Comparison of ENCODE assay signal across 18 cellular contexts in the genomic region with DNA sequence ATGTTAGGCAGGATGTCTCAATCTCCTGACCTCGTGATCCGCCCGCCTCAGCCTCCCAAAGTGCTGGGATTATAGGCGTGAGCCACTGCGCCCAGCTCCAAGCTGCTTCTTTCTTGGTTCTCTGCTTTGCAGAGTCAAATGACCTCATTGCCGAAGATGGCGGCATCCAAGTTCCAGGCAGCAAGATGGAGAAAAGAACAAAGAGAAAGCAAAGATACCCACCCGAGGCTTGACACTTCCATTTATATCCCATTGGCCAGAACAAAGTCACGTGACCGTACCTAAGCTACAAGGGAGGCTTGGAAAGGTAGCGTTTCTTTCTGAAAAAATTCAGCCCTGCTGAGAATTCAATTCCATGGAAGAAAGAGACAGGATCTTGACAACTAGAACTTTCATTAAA.
A peak's percentile ranks its signal among the peaks of the same experiment; 100 is the strongest.
DNase-seq lines count a peak whose midpoint lies in the region; ATAC-seq and TF ChIP-seq lines count a peak whose summit lies in the region.
"Had no signal": no experiment of that assay in that cellular context is flagged by ENCODE, and none has a peak within 500 bp of the region (broad histone marks: within the 10 kb centered on the region; RNA-seq: fewer than 3 reads in every experiment).

No MANE protein-coding gene starts in this region.

- H4K20me1 ChIP-seq in SK-N-SH (ENCODE audit: insufficient read depth) = no peaks in the 10 kb centered on the region

- H3K36me3 ChIP-seq in SK-N-SH (replicated peaks in 1 of 2; ENCODE audit: control insufficient read depth in 1 of 2, insufficient read depth in 2 of 2, low read length in 1 of 2) (no peaks in the 10 kb centered on the region), brain microvascular endothelial cell (replicated peaks) (no peaks in the 10 kb centered on the region), mesendoderm (ENCODE audit: control insufficient read depth, insufficient read depth, low read length) (no peaks in the 10 kb centered on the region), testis (ENCODE audit: low read depth, missing control alignments) (no peaks in the 10 kb centered on the region)

- no peak overlapping the region for H3K4ac ChIP-seq in mesendoderm (ENCODE audit: low read depth, low read length)

- H3K79me1 ChIP-seq in mesendoderm (ENCODE audit: low read length) = no peaks in the 10 kb centered on the region

- no peak overlapping the region for H2AK5ac ChIP-seq in mesendoderm (ENCODE audit: low read length)

- H3K4me3 ChIP-seq in SK-N-SH (ENCODE audit: low read depth in 2 of 2, low read length in 1 of 2) = no peak overlapping the region
- H3K4me3 ChIP-seq in brain microvascular endothelial cell (ENCODE audit: low read depth, low read length) = no peak overlapping the region
- H3K4me3 ChIP-seq in mesendoderm (ENCODE audit: low read length) = no peak overlapping the region
- peak overlapping the region; percentile 1 to 6 for H3K4me3 ChIP-seq in testis

- peaks cover 20% of the 10 kb centered on the region for H3F3A ChIP-seq in SK-N-SH (replicated peaks; ENCODE audit: insufficient read depth)

- CTCF ChIA-PET in SK-N-SH (lab: Yijun Ruan, JAX) = interaction anchor here (1.7 kb wide), 1 partner anchor 20 kb away, joined by 3 read pairs; no protein-coding TSS in a partner anchor

- DNase-seq in SK-N-SH (no peak), brain microvascular endothelial cell (no peak), mesendoderm (no peak), testis (peak; percentile 41), AG08395 (ENCODE audit: low spot score) (no peak), T-helper 2 cell (no peak)
- no peak for DNase-seq in stimulated activated naive CD8-positive, alpha-beta T cell treated with anti-CD3 and anti-CD28 coated beads, Interleukin-15, Interleukin-2, amounts not matched to agents 100 U/mL and 50 U/mL, for 24 hours
- DNase-seq: activated CD4-positive, alpha-beta memory T cell treated with anti-CD3 and anti-CD28 coated beads for 36 hours; activated naive CD8-positive, alpha-beta T cell treated with anti-CD3 and anti-CD28 coated beads, Interleukin-2, amount 10 ng/mL, durations not matched to agents 7 days and 5 days; activated T-cell treated with anti-CD3 and anti-CD28 coated beads, Interleukin-2, amount 50 U/mL, for 72 hours; central memory CD4-positive, alpha-beta T cell; DMS79 treated with DMSO at 0.1 percent for 48 hours; midbrain; NCI-H1694 treated with DMSO at 0.1 percent for 48 hours; NCI-H510A had no signal

- no peak overlapping the region for H2BK120ac ChIP-seq in mesendoderm (ENCODE audit: low read depth, low read length)

- H3K4me2 ChIP-seq in SK-N-SH (peak overlapping the region; percentile 39; the same call in 1 of the 2 replicates), mesendoderm (ENCODE audit: low read length) (no peak overlapping the region)

- in situ Hi-C loops in brain microvascular endothelial cell (cut with HindIII; ENCODE audit: low pct_ligation_motif_present, low sequenced_read_pairs) = no loop called here

- no peaks in the 10 kb centered on the region for H3K9me2 ChIP-seq in SK-N-SH

- H3K9me3 ChIP-seq in SK-N-SH = no peaks in the 10 kb centered on the region
- H3K9me3 ChIP-seq in testis = no peaks in the 10 kb centered on the region

- no peak overlapping the region for H4K8ac ChIP-seq in mesendoderm (ENCODE audit: low read depth, low read length)

- POLR2A ChIA-PET in SK-N-SH (lab: Yijun Ruan, JAX) = no interaction called here

- no peak overlapping the region for H2BK5ac ChIP-seq in mesendoderm (ENCODE audit: low read length)

- H2BK15ac ChIP-seq in mesendoderm (replicated peaks; ENCODE audit: low read depth) = no peak overlapping the region

- H3K79me2 ChIP-seq in SK-N-SH (ENCODE audit: insufficient read depth) = no peaks in the 10 kb centered on the region
- H3K79me2 ChIP-seq in mesendoderm (ENCODE audit: control insufficient read depth, insufficient read depth, low read length) = no peaks in the 10 kb centered on the region
- H3K79me2 ChIP-seq: parathyroid adenoma had no signal

- no peak overlapping the region for H3K9ac ChIP-seq in SK-N-SH
- no peak overlapping the region for H3K9ac ChIP-seq in mesendoderm (ENCODE audit: low read length)
- H3K9ac ChIP-seq: parathyroid adenoma had no signal

- H2AFZ ChIP-seq in SK-N-SH (ENCODE audit: low read depth) = peak overlapping the region; percentile 67
- H2AFZ ChIP-seq: parathyroid adenoma had no signal

- ATAC-seq in SK-N-SH treated with all-trans-retinoic acid at 6 μM for 48 hours = no peak
- no peak for ATAC-seq in stimulated activated naive CD8-positive, alpha-beta T cell treated with anti-CD3 and anti-CD28 coated beads, Interleukin-15, Interleukin-2, amounts not matched to agents 100 U/mL and 50 U/mL, for 24 hours
- ATAC-seq: activated T-cell treated with anti-CD3 and anti-CD28 coated beads, Interleukin-2, amount 50 U/mL, for 72 hours had no signal

- TF ChIP-seq RAD21 in SK-N-SH (IDR thresholded peaks at IDR 0.05; ENCODE audit: low read length) = no peak

- intact Hi-C loops in testis (cut with DNase I; ENCODE audit: low total_unique reads) = no loop called here

- H3K27me3 ChIP-seq in SK-N-SH (ENCODE audit: insufficient read depth) (no peaks in the 10 kb centered on the region), brain microvascular endothelial cell (replicated peaks) (no peaks in the 10 kb centered on the region), mesendoderm (ENCODE audit: insufficient read depth, low read length, poor library complexity) (no peaks in the 10 kb centered on the region), testis (no peaks in the 10 kb centered on the region)

- H3K23ac ChIP-seq in mesendoderm (ENCODE audit: low read length) = no peak overlapping the region

- no peak for TF ChIP-seq POLR2A in testis (IDR thresholded peaks at IDR 0.05)

- peak overlapping the region in 1 of 2 experiments; percentile 83; a peak in 2 of 4 replicates for H3K27ac ChIP-seq in SK-N-SH (ENCODE audit: low read depth in 2 of 2, low read length in 1 of 2)
- H3K27ac ChIP-seq in brain microvascular endothelial cell = peak overlapping the region; percentile 76
- H3K27ac ChIP-seq in mesendoderm (ENCODE audit: low read depth, low read length) = no peak overlapping the region
- no peak overlapping the region for H3K27ac ChIP-seq in testis
- H3K27ac ChIP-seq: 22Rv1, parathyroid adenoma had no signal

- no peak for TF ChIP-seq CTCF in SK-N-SH (IDR thresholded peaks at IDR 0.05)
- TF ChIP-seq CTCF in brain microvascular endothelial cell (IDR thresholded peaks at IDR 0.05; ENCODE audit: low read depth, low read length, missing control alignments) = no peak
- no peak for TF ChIP-seq CTCF in testis (IDR thresholded peaks at IDR 0.05)

- TF ChIP-seq EP300 in SK-N-SH (IDR thresholded peaks at IDR 0.05; ENCODE audit: borderline replicate concordance in 1 of 2, low read depth in 1 of 2, low read length in 1 of 2) = no peak

- H4K5ac ChIP-seq in mesendoderm (ENCODE audit: low read length) = no peak overlapping the region

- peaks cover 0 to 13% of the 10 kb centered on the region in 2 experiments; a peak in 1 of 4 replicates for H3K4me1 ChIP-seq in SK-N-SH (ENCODE audit: control insufficient read depth in 1 of 2, insufficient read depth in 2 of 2, low read depth in 1 of 2, low read length in 1 of 2)
- no peaks in the 10 kb centered on the region for H3K4me1 ChIP-seq in mesendoderm (ENCODE audit: control insufficient read depth, low read depth, low read length)
- peaks cover 7% of the 10 kb centered on the region for H3K4me1 ChIP-seq in testis
- H3K4me1 ChIP-seq: parathyroid adenoma had no signal

- WGBS in SK-N-SH (ENCODE audit: low lambda C conversion rate) = 98% methylated on average over 11 of the region's 11 CpGs
- WGBS in mesendoderm (ENCODE audit: extremely low coverage, insufficient coverage, low lambda C conversion rate) = no CpG with 5 or more reads among the region's 11 CpGs
- WGBS in testis, 2 donors = 75 to 84% methylated on average over 11 of the region's 11 CpGs

- H3K56ac ChIP-seq in mesendoderm (ENCODE audit: low read length) = peak overlapping the region; percentile 1

- peak overlapping the region; percentile 36 for H3K18ac ChIP-seq in mesendoderm (ENCODE audit: low read length)

TF ChIP-seq in SK-N-SH treated with all-trans-retinoic acid at 6 μM for 48 hours, 23 proteins besides CTCF, POLR2A, EP300 and RAD21 (continues in another document):
- no peak for TF ChIP-seq TOX (CRISPR knock-in tag; IDR thresholded peaks at IDR 0.05; ENCODE audit: borderline replicate concordance)
- no peak for TF ChIP-seq ZNF8 (CRISPR knock-in tag; IDR thresholded peaks at IDR 0.05)
- TF ChIP-seq PATZ1 (CRISPR knock-in tag; IDR thresholded peaks at IDR 0.05; ENCODE audit: borderline replicate concordance) = no peak
- TF ChIP-seq ZNF565 (CRISPR knock-in tag; conservative IDR thresholded peaks at IDR 0.05; ENCODE audit: low read depth) = no peak
- TF ChIP-seq OSR1 (CRISPR knock-in tag; IDR thresholded peaks at IDR 0.05) = no peak
- no peak for TF ChIP-seq ZFP30 (CRISPR knock-in tag; IDR thresholded peaks at IDR 0.05)
- TF ChIP-seq GLIS3 (CRISPR knock-in tag; IDR thresholded peaks at IDR 0.05) = no peak
- TF ChIP-seq POU6F1 (CRISPR knock-in tag; IDR thresholded peaks at IDR 0.05; ENCODE audit: borderline replicate concordance, low read depth) = no peak

Comparison
In these comparisons a context has a peak if more than half of its experiments do, and no peak if none do; other contexts are left out.
1. H3K4me3 ChIP-seq: peak in testis (2 of 2); none in SK-N-SH (0 of 2), brain microvascular endothelial cell (single experiment) and mesendoderm (single experiment).